In the genomic region with DNA sequence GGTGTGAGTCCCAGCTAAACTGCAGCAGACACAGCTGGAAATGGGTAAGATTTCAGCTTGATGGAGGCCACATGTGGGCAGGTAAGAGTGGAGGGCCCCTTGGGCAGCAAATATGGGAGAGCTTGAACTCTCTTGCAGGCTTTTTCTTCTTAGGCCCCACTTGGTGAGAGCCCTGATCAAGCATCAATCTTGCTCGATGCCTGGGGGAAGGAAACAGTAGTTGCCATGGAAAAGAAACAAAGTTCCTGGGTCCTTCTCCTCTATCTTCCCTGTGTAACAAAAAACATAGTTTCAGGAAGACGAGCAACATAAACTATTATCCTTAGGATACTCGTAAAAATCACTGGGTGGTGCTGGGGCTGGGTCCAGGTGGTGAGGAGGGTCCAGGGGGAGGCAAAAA, we compare ENCODE assay signal across 28 cellular contexts.
"Had no signal": no experiment of that assay in that cellular context is flagged by ENCODE, and none has a peak within 500 bp of the region (broad histone marks: within the 10 kb centered on the region; RNA-seq: fewer than 3 reads in every experiment).

No MANE protein-coding gene starts in this region.

- ATAC-seq: activated CD4-positive, alpha-beta T cell treated with anti-CD3 and anti-CD28 coated beads for 36 hours; Right ventricle myocardium inferior; T-cell had no signal

- H3K36me3 ChIP-seq: brain microvascular endothelial cell, cardiac muscle cell, MG63 had no signal

- H3K27ac Mint-ChIP-seq: activated CD4-positive, alpha-beta memory T cell treated with anti-CD3 and anti-CD28 coated beads, Interleukin-2, amount 10 ng/mL, durations not matched to agents 7 days and 5 days; activated CD4-positive, alpha-beta T cell treated with anti-CD3 and anti-CD28 coated beads for 36 hours; activated naive CD4-positive, alpha-beta T cell treated with anti-CD3 and anti-CD28 coated beads, Interleukin-2, amount 50 U/mL, for 24 hours; activated T-helper 2 cell treated with anti-CD3 and anti-CD28 coated beads, Interferon-gamma antibody, Interleukin-2, Interleukin-4, amounts not matched to agents 10 μg/mL and 5 μg/mL and 100 μg/mL, durations not matched to agents 14 hours and 24 hours and 36 hours; T-cell had no signal

- H3K27ac ChIP-seq: brain microvascular endothelial cell, cardiac muscle cell, SK-N-MC, VCaP had no signal

- H3K4me3 Mint-ChIP-seq: activated CD4-positive, alpha-beta memory T cell treated with anti-CD3 and anti-CD28 coated beads, Interleukin-2, amount 10 ng/mL, durations not matched to agents 7 days and 5 days; activated CD4-positive, alpha-beta T cell treated with anti-CD3 and anti-CD28 coated beads for 36 hours; activated naive CD4-positive, alpha-beta T cell treated with anti-CD3 and anti-CD28 coated beads, Interleukin-2, amount 50 U/mL, for 24 hours; T-cell had no signal

- H3K27me3 Mint-ChIP-seq: activated CD4-positive, alpha-beta memory T cell treated with anti-CD3 and anti-CD28 coated beads, Interleukin-2, amount 10 ng/mL, durations not matched to agents 7 days and 5 days; activated CD4-positive, alpha-beta T cell treated with anti-CD3 and anti-CD28 coated beads for 36 hours; activated naive CD4-positive, alpha-beta T cell treated with anti-CD3 and anti-CD28 coated beads, Interleukin-2, amount 50 U/mL, for 24 hours; T-cell had no signal

- H3K27me3 ChIP-seq: brain microvascular endothelial cell, cardiac muscle cell, MG63 had no signal

- DNase-seq: activated CD4-positive, alpha-beta memory T cell treated with anti-CD3 and anti-CD28 coated beads, Interleukin-2, amount 10 ng/mL, durations not matched to agents 7 days and 5 days; activated CD4-positive, alpha-beta T cell treated with anti-CD3 and anti-CD28 coated beads for 36 hours; activated CD4-positive, alpha-beta T cell treated with anti-CD3 and anti-CD28 coated beads, Interleukin-2, amount 50 U/mL, for 1 hour; activated naive CD4-positive, alpha-beta T cell; activated T-cell treated with anti-CD3 and anti-CD28 coated beads for 4 hours; activated T-cell treated with anti-CD3 and anti-CD28 coated beads, Interleukin-2, amount 50 U/mL, for 48 hours; brain microvascular endothelial cell; KG1; MG63; MV-4-11; NCI-H1092 treated with DMSO at 0.1 percent for 48 hours; NCI-H1417 treated with DMSO at 0.1 percent for 48 hours; NCI-H1694; NCI-H2029; NCI-H2107; NCI-H2171 treated with DMSO at 0.1 percent for 48 hours; NCI-H526; NCI-H82; RPMI8226; T-cell; T-helper 2 cell; T1000 had no signal

- H3K4me3 ChIP-seq: cardiac muscle cell, MG63, SK-N-MC had no signal

- H3K9me3 ChIP-seq: MG63 had no signal
